In genomic region chr13:98643479-98643878, GRCh38 we compare ENCODE assay signal across 10 cellular contexts.
"Had no signal": no experiment of that assay in that cellular context is flagged by ENCODE, and none has a peak within 500 bp of the region (broad histone marks: within the 10 kb centered on the region; RNA-seq: fewer than 3 reads in every experiment).

No MANE protein-coding gene starts in this region.

- H3K9ac ChIP-seq: GM23248 had no signal

- H3K4me3 ChIP-seq: GM23248, HAP-1, K562 had no signal

- FAIRE-seq: HTR-8/SVneo, K562 had no signal

- ATAC-seq: HCT116, K562 had no signal

- H3K27ac ChIP-seq: GM23248 had no signal

- H3K36me3 ChIP-seq: HAP-1 had no signal

- DNase-seq: GM23248, GOT3, H7, HFFc6, IMR-90, KG1 had no signal

- H3K9me3 ChIP-seq: HAP-1 had no signal
